1 cellular context compared by ENCODE assay signal in the genomic region with DNA sequence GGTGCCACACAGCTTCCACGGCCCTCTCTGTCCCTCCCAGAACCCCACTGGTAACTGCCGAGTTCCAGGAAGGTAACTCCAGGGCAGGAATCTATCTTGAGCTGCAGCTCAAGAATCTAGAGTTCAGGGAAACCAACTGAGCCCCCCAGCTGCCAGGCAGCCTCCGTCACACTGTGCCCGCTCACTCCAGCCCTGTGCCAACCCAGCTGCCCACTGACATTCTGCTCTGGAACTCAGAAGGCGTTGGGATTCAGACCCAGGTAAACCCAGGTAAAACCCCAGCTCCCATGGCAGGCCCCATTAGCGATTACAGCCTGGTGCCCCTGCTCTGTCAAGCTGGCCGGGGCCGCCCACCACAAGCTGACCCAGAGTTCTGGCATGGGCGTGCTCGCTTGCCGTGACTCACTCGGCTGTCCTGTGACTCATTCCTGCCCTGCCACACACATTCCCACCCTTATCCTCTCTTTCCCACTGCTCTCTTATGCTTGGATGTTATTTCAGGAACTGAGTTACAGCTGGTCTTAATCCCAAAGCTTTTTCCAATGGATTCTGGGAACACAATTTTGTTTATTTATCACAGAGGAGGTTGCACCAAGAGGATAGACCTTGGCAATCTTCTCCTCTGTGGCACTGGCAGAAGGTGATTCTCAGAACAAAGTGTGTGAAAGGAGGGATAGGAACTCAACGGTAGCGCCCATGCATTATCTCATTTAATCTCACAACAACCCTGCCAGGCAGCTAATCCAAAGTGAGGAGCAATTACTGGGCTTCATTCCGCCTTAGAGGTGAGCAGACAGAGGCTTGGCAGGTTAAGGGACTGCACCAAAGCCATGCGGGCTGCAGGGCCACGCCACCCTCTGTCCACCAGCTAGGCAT.
TF ChIP-seq lines count a peak whose summit lies in the region.

No MANE protein-coding gene starts in this region.

TF ChIP-seq in HEK293, 187 proteins besides CTCF, POLR2A, EP300 and RAD21 (continued from another document):
- TF ChIP-seq, protein P1, sequence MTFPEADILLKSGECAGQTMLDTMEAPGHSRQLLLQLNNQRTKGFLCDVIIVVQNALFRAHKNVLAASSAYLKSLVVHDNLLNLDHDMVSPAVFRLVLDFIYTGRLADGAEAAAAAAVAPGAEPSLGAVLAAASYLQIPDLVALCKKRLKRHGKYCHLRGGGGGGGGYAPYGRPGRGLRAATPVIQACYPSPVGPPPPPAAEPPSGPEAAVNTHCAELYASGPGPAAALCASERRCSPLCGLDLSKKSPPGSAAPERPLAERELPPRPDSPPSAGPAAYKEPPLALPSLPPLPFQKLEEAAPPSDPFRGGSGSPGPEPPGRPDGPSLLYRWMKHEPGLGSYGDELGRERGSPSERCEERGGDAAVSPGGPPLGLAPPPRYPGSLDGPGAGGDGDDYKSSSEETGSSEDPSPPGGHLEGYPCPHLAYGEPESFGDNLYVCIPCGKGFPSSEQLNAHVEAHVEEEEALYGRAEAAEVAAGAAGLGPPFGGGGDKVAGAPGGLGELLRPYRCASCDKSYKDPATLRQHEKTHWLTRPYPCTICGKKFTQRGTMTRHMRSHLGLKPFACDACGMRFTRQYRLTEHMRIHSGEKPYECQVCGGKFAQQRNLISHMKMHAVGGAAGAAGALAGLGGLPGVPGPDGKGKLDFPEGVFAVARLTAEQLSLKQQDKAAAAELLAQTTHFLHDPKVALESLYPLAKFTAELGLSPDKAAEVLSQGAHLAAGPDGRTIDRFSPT (tag by site-specific recombination; IDR thresholded peaks at IDR 0.05): peak; percentile 67
- TF ChIP-seq ZFP3 (tag by site-specific recombination; IDR thresholded peaks at IDR 0.05; ENCODE audit: low read depth) (no peak), GLIS1 (tag by site-specific recombination; IDR thresholded peaks at IDR 0.05) (no peak), ZNF366 (tag by site-specific recombination; conservative IDR thresholded peaks at IDR 0.05) (0 out of 2 replicates have a peak, but pooled peaks have one; percentile 24), ZFHX2 (tag by site-specific recombination; conservative IDR thresholded peaks at IDR 0.05) (peak; percentile 93), GLIS2 (tag by site-specific recombination; IDR thresholded peaks at IDR 0.05) (peak; percentile 50; the same call in 1 of the 2 replicates), ZBTB8A (tag by site-specific recombination; IDR thresholded peaks at IDR 0.05) (no peak), ZNF660 (tag by site-specific recombination; IDR thresholded peaks at IDR 0.05) (no peak), ZNF132 (tag by site-specific recombination; IDR thresholded peaks at IDR 0.05; ENCODE audit: borderline replicate concordance) (no peak), ZNF664 (tag by site-specific recombination; IDR thresholded peaks at IDR 0.05) (peak; percentile 90), ZNF629 (tag by site-specific recombination; IDR thresholded peaks at IDR 0.05) (peak; percentile 58), KLF8 (tag by site-specific recombination; IDR thresholded peaks at IDR 0.05) (peak; percentile 49; the same call in 1 of the 2 replicates), ZEB2 (tag by site-specific recombination; IDR thresholded peaks at IDR 0.05) (peak; percentile 64), ZIC2 (tag by site-specific recombination; IDR thresholded peaks at IDR 0.05) (peak; percentile 24; the same call in 1 of the 2 replicates)
- TF ChIP-seq, protein P2, sequence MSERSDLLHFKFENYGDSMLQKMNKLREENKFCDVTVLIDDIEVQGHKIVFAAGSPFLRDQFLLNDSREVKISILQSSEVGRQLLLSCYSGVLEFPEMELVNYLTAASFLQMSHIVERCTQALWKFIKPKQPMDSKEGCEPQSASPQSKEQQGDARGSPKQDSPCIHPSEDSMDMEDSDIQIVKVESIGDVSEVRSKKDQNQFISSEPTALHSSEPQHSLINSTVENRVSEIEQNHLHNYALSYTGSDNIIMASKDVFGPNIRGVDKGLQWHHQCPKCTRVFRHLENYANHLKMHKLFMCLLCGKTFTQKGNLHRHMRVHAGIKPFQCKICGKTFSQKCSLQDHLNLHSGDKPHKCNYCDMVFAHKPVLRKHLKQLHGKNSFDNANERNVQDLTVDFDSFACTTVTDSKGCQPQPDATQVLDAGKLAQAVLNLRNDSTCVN (tag by site-specific recombination; optimal IDR thresholded peaks at IDR 0.05): peak; percentile 39
- TF ChIP-seq, protein P3, sequence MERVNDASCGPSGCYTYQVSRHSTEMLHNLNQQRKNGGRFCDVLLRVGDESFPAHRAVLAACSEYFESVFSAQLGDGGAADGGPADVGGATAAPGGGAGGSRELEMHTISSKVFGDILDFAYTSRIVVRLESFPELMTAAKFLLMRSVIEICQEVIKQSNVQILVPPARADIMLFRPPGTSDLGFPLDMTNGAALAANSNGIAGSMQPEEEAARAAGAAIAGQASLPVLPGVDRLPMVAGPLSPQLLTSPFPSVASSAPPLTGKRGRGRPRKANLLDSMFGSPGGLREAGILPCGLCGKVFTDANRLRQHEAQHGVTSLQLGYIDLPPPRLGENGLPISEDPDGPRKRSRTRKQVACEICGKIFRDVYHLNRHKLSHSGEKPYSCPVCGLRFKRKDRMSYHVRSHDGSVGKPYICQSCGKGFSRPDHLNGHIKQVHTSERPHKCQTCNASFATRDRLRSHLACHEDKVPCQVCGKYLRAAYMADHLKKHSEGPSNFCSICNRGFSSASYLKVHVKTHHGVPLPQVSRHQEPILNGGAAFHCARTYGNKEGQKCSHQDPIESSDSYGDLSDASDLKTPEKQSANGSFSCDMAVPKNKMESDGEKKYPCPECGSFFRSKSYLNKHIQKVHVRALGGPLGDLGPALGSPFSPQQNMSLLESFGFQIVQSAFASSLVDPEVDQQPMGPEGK (tag by site-specific recombination; IDR thresholded peaks at IDR 0.05): peak; percentile 49
